11 cellular contexts compared by ENCODE assay signal in genomic region chr12:59444932-59445331, GRCh38.
DNase-seq lines count a peak whose midpoint lies in the region; ATAC-seq and TF ChIP-seq lines count a peak whose summit lies in the region.
"Had no signal": no experiment of that assay in that cellular context is flagged by ENCODE, and none has a peak within 500 bp of the region (broad histone marks: within the 10 kb centered on the region; RNA-seq: fewer than 3 reads in every experiment).

No MANE protein-coding gene starts in this region.

- TF ChIP-seq CTCF in GM12872 (IDR thresholded peaks at IDR 0.05; ENCODE audit: insufficient read depth, low read depth, low read length) = peak; percentile 25; the same call in 1 of the 3 replicates
- peak; percentile 30 for TF ChIP-seq CTCF in foreskin fibroblast (IDR thresholded peaks at IDR 0.05; ENCODE audit: low read depth, low read length)

- no peak for ATAC-seq in HG03565 (IDR thresholded peaks at IDR 0.05; ENCODE audit: unreplicated experiment)
- ATAC-seq in HG02885 (IDR thresholded peaks at IDR 0.05; ENCODE audit: poor library complexity, unreplicated experiment) = no peak
- no peak for ATAC-seq in GM18511 (IDR thresholded peaks at IDR 0.05; ENCODE audit: unreplicated experiment)
- ATAC-seq: natural killer cell treated with Interleukin-12 subunit alpha and Interleukin-12 subunit beta and Interleukin-15 and Interleukin-18, amount 100 ng/mL, for 72 hours had no signal

- DNase-seq in CD1c-positive myeloid dendritic cell (ENCODE audit: extremely low spot score) = peak; percentile 3
- DNase-seq in UCSD-AML1 (lab: John Stamatoyannopoulos, UW; ENCODE audit: unreplicated experiment) = peak; percentile 8
- DNase-seq in foreskin fibroblast = peak in 1 of 2 donors; percentile 67
- no peak for DNase-seq in AG08395 (ENCODE audit: low spot score)
- DNase-seq: activated CD4-positive, CD25-positive, alpha-beta regulatory T cell treated with anti-CD3 and anti-CD28 coated beads, Interleukin-2, amount 50 U/mL, for 72 hours; transverse colon had no signal

- H3K4me3 ChIP-seq in foreskin fibroblast (ENCODE audit: low read depth in 1 of 2, low read length in 2 of 2) = no peak overlapping the region
- H3K4me3 ChIP-seq: transverse colon had no signal
